20 cellular contexts compared by ENCODE assay signal in the genomic region with DNA sequence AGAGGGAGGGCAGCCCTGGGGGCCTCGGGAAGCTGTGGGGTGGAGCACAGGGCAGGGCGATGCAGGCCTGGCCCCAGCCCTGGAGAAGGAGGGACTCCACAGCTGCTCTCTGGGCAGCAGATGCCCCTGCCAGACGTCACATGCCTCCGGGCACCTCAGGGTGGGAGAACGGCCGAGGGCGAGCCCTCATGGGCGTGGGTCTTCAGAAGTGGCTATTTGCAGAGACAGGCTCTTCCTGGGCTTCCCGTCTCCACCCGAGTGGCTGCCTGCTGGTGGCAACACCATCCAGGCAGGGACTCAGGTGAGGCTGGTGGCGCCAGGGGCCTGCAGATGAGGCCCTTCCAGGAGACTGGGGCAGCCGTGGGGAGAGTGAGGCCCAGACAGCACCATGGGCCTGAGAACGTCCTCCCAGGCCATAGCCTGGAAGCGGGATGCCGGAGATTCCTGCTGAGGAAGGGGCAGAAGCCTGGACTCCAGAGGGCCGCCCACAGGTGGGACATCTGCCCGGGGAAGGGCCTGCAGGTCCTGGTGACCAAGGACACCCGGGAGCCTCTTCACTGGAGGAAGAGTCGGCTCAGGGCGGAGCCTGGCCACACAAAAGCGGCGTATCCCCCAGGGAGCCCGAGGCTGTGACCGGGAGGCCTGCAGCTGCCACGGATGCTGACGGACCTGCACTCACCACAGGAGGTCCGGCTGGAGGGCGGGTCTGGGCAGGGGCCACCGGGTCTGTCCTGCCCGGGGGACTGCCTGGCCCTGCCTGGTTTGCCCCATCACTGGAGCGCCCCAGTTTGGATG. TPM values are rescaled to one million over a fixed set of nuclear protein-coding genes. Genes with fewer than 3 reads are reported as not detected.
"Had no signal": no experiment of that assay in that cellular context is flagged by ENCODE, and none has a peak within 500 bp of the region (broad histone marks: within the 10 kb centered on the region; RNA-seq: fewer than 3 reads in every experiment).

No MANE protein-coding gene starts in this region.

- H3K27ac ChIP-seq: ascending aorta, breast epithelium, foreskin keratinocyte, prostate gland, right lobe of liver, spleen, suprapubic skin, VCaP had no signal

- H3K27me3 Mint-ChIP-seq: activated naive CD8-positive, alpha-beta T cell treated with anti-CD3 and anti-CD28 coated beads, Interleukin-2, amount 50 U/mL, for 24 hours; stimulated activated naive CD8-positive, alpha-beta T cell treated with anti-CD3 and anti-CD28 coated beads, Interleukin-15, Interleukin-2, amounts not matched to agents 100 ng/mL and 50 ng/mL, for 24 hours had no signal

- DNase-seq: activated CD4-positive, alpha-beta T cell treated with anti-CD3 and anti-CD28 coated beads for 1 hour; activated CD4-positive, alpha-beta T cell treated with anti-CD3 and anti-CD28 coated beads, Interleukin-2, amount 50 U/mL, for 4 hours; activated naive CD4-positive, alpha-beta T cell treated with anti-CD3 and anti-CD28 coated beads for 36 hours; activated naive CD8-positive, alpha-beta T cell treated with anti-CD3 and anti-CD28 coated beads, Interleukin-2, amount 50 U/mL, for 24 hours; effector memory CD4-positive, alpha-beta T cell; foreskin keratinocyte; mesenchymal stem cell; right lobe of liver; spleen; trophoblast cell had no signal

- H3K4me1 ChIP-seq: ascending aorta, breast epithelium, foreskin keratinocyte, prostate gland, right lobe of liver, spleen, suprapubic skin had no signal

- H3K36me3 ChIP-seq: ascending aorta, breast epithelium, prostate gland, right lobe of liver, spleen, suprapubic skin had no signal

- H3K27ac Mint-ChIP-seq: activated naive CD4-positive, alpha-beta T cell treated with anti-CD3 and anti-CD28 coated beads for 36 hours; activated naive CD8-positive, alpha-beta T cell treated with anti-CD3 and anti-CD28 coated beads, Interleukin-2, amount 50 U/mL, for 24 hours; activated T-helper 17 cell treated with anti-CD3 and anti-CD28 coated beads, Interleukin-2, amount 50 U/mL, for 72 hours; dendritic cell treated with granulocyte-macrophage colony-stimulating factor and Interleukin-4, amounts not matched to agents 40 ng/mL and 50 ng/mL, for 4 days; natural killer cell treated with Interleukin-12 subunit alpha and Interleukin-12 subunit beta and Interleukin-15 and Interleukin-18, amount 100 ng/mL, for 72 hours; stimulated activated naive CD8-positive, alpha-beta T cell treated with anti-CD3 and anti-CD28 coated beads, Interleukin-15, Interleukin-2, amounts not matched to agents 100 ng/mL and 50 ng/mL, for 24 hours had no signal

- H3K36me3 Mint-ChIP-seq: natural killer cell treated with Interleukin-12 subunit alpha and Interleukin-12 subunit beta and Interleukin-15 and Interleukin-18, amount 100 ng/mL, for 72 hours had no signal

- H3K9me3 ChIP-seq: ascending aorta, breast epithelium, prostate gland, right lobe of liver, spleen, suprapubic skin had no signal

- H3K9me3 Mint-ChIP-seq: activated naive CD4-positive, alpha-beta T cell treated with anti-CD3 and anti-CD28 coated beads for 36 hours; activated naive CD8-positive, alpha-beta T cell treated with anti-CD3 and anti-CD28 coated beads, Interleukin-2, amount 50 U/mL, for 24 hours; activated T-helper 17 cell treated with anti-CD3 and anti-CD28 coated beads, Interleukin-2, amount 50 U/mL, for 72 hours; dendritic cell treated with granulocyte-macrophage colony-stimulating factor and Interleukin-4, amounts not matched to agents 40 ng/mL and 50 ng/mL, for 4 days; natural killer cell treated with Interleukin-12 subunit alpha and Interleukin-12 subunit beta and Interleukin-15 and Interleukin-18, amount 100 ng/mL, for 72 hours; stimulated activated naive CD8-positive, alpha-beta T cell treated with anti-CD3 and anti-CD28 coated beads, Interleukin-15, Interleukin-2, amounts not matched to agents 100 ng/mL and 50 ng/mL, for 24 hours had no signal

- ATAC-seq: activated naive CD8-positive, alpha-beta T cell treated with anti-CD3 and anti-CD28 coated beads, Interleukin-2, amount 50 U/mL, for 24 hours; activated T-helper 17 cell treated with anti-CD3 and anti-CD28 coated beads, Interleukin-2, amount 50 U/mL, for 72 hours; foreskin keratinocyte; natural killer cell treated with Interleukin-12 subunit alpha and Interleukin-12 subunit beta and Interleukin-15 and Interleukin-18, amount 100 ng/mL, for 72 hours had no signal

- H3K27me3 ChIP-seq: ascending aorta, foreskin keratinocyte, right lobe of liver had no signal

- H3K4me3 ChIP-seq: ascending aorta, breast epithelium, prostate gland, right lobe of liver, spleen, suprapubic skin had no signal

- H3K4me1 Mint-ChIP-seq: activated naive CD8-positive, alpha-beta T cell treated with anti-CD3 and anti-CD28 coated beads, Interleukin-2, amount 50 U/mL, for 24 hours; activated T-helper 17 cell treated with anti-CD3 and anti-CD28 coated beads, Interleukin-2, amount 50 U/mL, for 72 hours had no signal

- H3K4me3 Mint-ChIP-seq: activated naive CD4-positive, alpha-beta T cell treated with anti-CD3 and anti-CD28 coated beads for 36 hours; activated naive CD8-positive, alpha-beta T cell treated with anti-CD3 and anti-CD28 coated beads, Interleukin-2, amount 50 U/mL, for 24 hours; activated T-helper 17 cell treated with anti-CD3 and anti-CD28 coated beads, Interleukin-2, amount 50 U/mL, for 72 hours; dendritic cell treated with granulocyte-macrophage colony-stimulating factor and Interleukin-4, amounts not matched to agents 40 ng/mL and 50 ng/mL, for 4 days; natural killer cell treated with Interleukin-12 subunit alpha and Interleukin-12 subunit beta and Interleukin-15 and Interleukin-18, amount 100 ng/mL, for 72 hours; stimulated activated naive CD8-positive, alpha-beta T cell treated with anti-CD3 and anti-CD28 coated beads, Interleukin-15, Interleukin-2, amounts not matched to agents 100 ng/mL and 50 ng/mL, for 24 hours had no signal

RNA-seq across cellular contexts. Expression of gene ADGRA1, which starts 15.7 kb away (rescaled TPM):
- total RNA-seq: activated naive CD4-positive, alpha-beta T cell treated with anti-CD3 and anti-CD28 coated beads for 36 hours; activated T-helper 17 cell treated with anti-CD3 and anti-CD28 coated beads, Interleukin-2, amount 50 U/mL, for 72 hours; ascending aorta; foreskin keratinocyte; mucosa of gallbladder; natural killer cell treated with Interleukin-12 subunit alpha and Interleukin-12 subunit beta and Interleukin-15 and Interleukin-18, amount 100 ng/mL, for 72 hours; suprapubic skin had no signal
- polyA plus RNA-seq: foreskin keratinocyte had no signal
